ENCODE assay signal across 8 cellular contexts in genomic region chrX:152904151-152905080, GRCh38.
DNase-seq lines count a peak whose midpoint lies in the region; ATAC-seq and TF ChIP-seq lines count a peak whose summit lies in the region.
"Had no signal": no experiment of that assay in that cellular context is flagged by ENCODE, and none has a peak within 500 bp of the region (broad histone marks: within the 10 kb centered on the region; RNA-seq: fewer than 3 reads in every experiment).

No MANE protein-coding gene starts in this region.

- in situ Hi-C loops in T47D (cut with HindIII; ENCODE audit: low pct_unique_long_range_greater_than_20kb, low sequenced_read_pairs) = no loop called here

- no peak overlapping the region for H3K4me3 Mint-ChIP-seq in stimulated activated effector memory CD8-positive, alpha-beta T cell treated with anti-CD3 and anti-CD28 coated beads, Interleukin-12 subunit alpha, Interleukin-12 subunit beta, amount 100 ng/mL, for 72 hours
- H3K4me3 Mint-ChIP-seq: activated naive CD8-positive, alpha-beta T cell had no signal

- ATAC-seq in stimulated activated effector memory CD8-positive, alpha-beta T cell treated with anti-CD3 and anti-CD28 coated beads, Interleukin-12 subunit alpha, Interleukin-12 subunit beta, amount 100 ng/mL, for 72 hours = peak; percentile 50
- no peak for ATAC-seq in GM21737 (IDR thresholded peaks at IDR 0.05; ENCODE audit: unreplicated experiment)

- peaks cover 20% of the 10 kb centered on the region; the same call in 1 of the 2 replicates for H3K9me3 ChIP-seq in HUES6 (ENCODE audit: control insufficient read depth, insufficient read depth, low read depth, low read length)

- TF ChIP-seq CTCF in GM06990 (IDR thresholded peaks at IDR 0.05; ENCODE audit: insufficient read depth, low read length, poor library complexity, severe bottlenecking) = peak; percentile 88

- H3K9ac ChIP-seq in HUES6 (ENCODE audit: low read length) = no peak overlapping the region

- H3K36me3 ChIP-seq in GM06990 (ENCODE audit: control insufficient read depth, insufficient read depth, low read length) (no peaks in the 10 kb centered on the region), HUES6 (ENCODE audit: control insufficient read depth, insufficient read depth, low read length) (no peaks in the 10 kb centered on the region)

- peaks cover 43% of the 10 kb centered on the region; the same call in 1 of the 2 replicates for H3K4me1 ChIP-seq in HUES6 (ENCODE audit: control insufficient read depth, insufficient read depth, low read length)

- H3K4me3 ChIP-seq in GM06990 (replicated peaks; ENCODE audit: low read depth, low read length) = no peak overlapping the region
- peak overlapping the region; percentile 41; the same call in 1 of the 2 replicates for H3K4me3 ChIP-seq in HUES6 (ENCODE audit: low read depth, low read length)

- no peak for DNase-seq in GM06990 (ENCODE audit: extremely low read depth, insufficient read length)
- peak; percentile 28 for DNase-seq in SW480 (ENCODE audit: low spot score)
- peak; percentile 46 to 48 for DNase-seq in T47D (ENCODE audit: low read depth in 1 of 2, low spot score in 1 of 2)
- DNase-seq in left kidney (ENCODE audit: low read depth, low spot score) = peak; percentile 74
- peak in 1 of 2 donors; percentile 8 for DNase-seq in stimulated activated effector memory CD8-positive, alpha-beta T cell treated with anti-CD3 and anti-CD28 coated beads, Interleukin-12 subunit alpha, Interleukin-12 subunit beta, amount 100 ng/mL, for 72 hours (ENCODE audit: low spot score in 2 of 2)

- H3K9me3 Mint-ChIP-seq in stimulated activated effector memory CD8-positive, alpha-beta T cell treated with anti-CD3 and anti-CD28 coated beads, Interleukin-12 subunit alpha, Interleukin-12 subunit beta, amount 100 ng/mL, for 72 hours = no peaks in the 10 kb centered on the region

- no peaks in the 10 kb centered on the region; the same call in 1 of the 2 replicates for H3K27me3 ChIP-seq in GM06990 (replicated peaks; ENCODE audit: control insufficient read depth, insufficient read depth, low read length)
- H3K27me3 ChIP-seq in HUES6 (ENCODE audit: control insufficient read depth, insufficient read depth, low read length) = peaks cover 6% of the 10 kb centered on the region; the same call in 1 of the 2 replicates

- H3K4me1 Mint-ChIP-seq in stimulated activated effector memory CD8-positive, alpha-beta T cell treated with anti-CD3 and anti-CD28 coated beads, Interleukin-12 subunit alpha, Interleukin-12 subunit beta, amount 100 ng/mL, for 72 hours = peaks cover 5% of the 10 kb centered on the region

- H3K36me3 Mint-ChIP-seq in stimulated activated effector memory CD8-positive, alpha-beta T cell treated with anti-CD3 and anti-CD28 coated beads, Interleukin-12 subunit alpha, Interleukin-12 subunit beta, amount 100 ng/mL, for 72 hours = no peaks in the 10 kb centered on the region
- H3K36me3 Mint-ChIP-seq: activated naive CD8-positive, alpha-beta T cell had no signal

- H3K27ac ChIP-seq in HUES6 (ENCODE audit: low read depth, low read length) = no peak overlapping the region

- H3K27ac Mint-ChIP-seq in stimulated activated effector memory CD8-positive, alpha-beta T cell treated with anti-CD3 and anti-CD28 coated beads, Interleukin-12 subunit alpha, Interleukin-12 subunit beta, amount 100 ng/mL, for 72 hours = no peak overlapping the region
- H3K27ac Mint-ChIP-seq: activated naive CD8-positive, alpha-beta T cell had no signal
